14 cellular contexts compared by ENCODE assay signal in genomic region chr12:123260081-123260480, GRCh38.
"Had no signal": no experiment of that assay in that cellular context is flagged by ENCODE, and none has a peak within 500 bp of the region (broad histone marks: within the 10 kb centered on the region; RNA-seq: fewer than 3 reads in every experiment).

No MANE protein-coding gene starts in this region.

- H3K4me1 ChIP-seq: lower lobe of right lung, psoas muscle had no signal

- DNase-seq: activated gamma-delta T cell treated with Interleukin-2 at 50 U/mL for 16 hours; activated T-cell treated with anti-CD3 and anti-CD28 coated beads, Interleukin-2, amount 50 U/mL, for 1 hour; central memory CD4-positive, alpha-beta T cell; cortex of kidney; effector CD8-positive, alpha-beta T cell; erythroblast; left cardiac atrium; lower lobe of right lung; naive B cell; nucleus accumbens; psoas muscle; right lobe of liver; trophoblast cell had no signal

- ATAC-seq: left cardiac atrium; lower lobe of right lung; psoas muscle; right lobe of liver; stimulated activated memory B cell treated with anti-CD40 and anti-IgM and Interleukin-4, amounts not matched to agents 10 μg/mL and 1 μg/mL and 100 μg/mL, for 72 hours had no signal

- H3K27me3 Mint-ChIP-seq: naive B cell; stimulated activated memory B cell treated with anti-CD40 and anti-IgM and Interleukin-4, amounts not matched to agents 10 μg/mL and 1 μg/mL and 100 μg/mL, for 72 hours had no signal

- H3K27ac Mint-ChIP-seq: naive B cell; stimulated activated memory B cell treated with anti-CD40 and anti-IgM and Interleukin-4, amounts not matched to agents 10 μg/mL and 1 μg/mL and 100 μg/mL, for 72 hours had no signal

- H3K27ac ChIP-seq: lower lobe of right lung, psoas muscle, right lobe of liver had no signal

- H3K9me3 Mint-ChIP-seq: naive B cell; stimulated activated memory B cell treated with anti-CD40 and anti-IgM and Interleukin-4, amounts not matched to agents 10 μg/mL and 1 μg/mL and 100 μg/mL, for 72 hours had no signal

- H3K4me3 ChIP-seq: lower lobe of right lung, psoas muscle, right lobe of liver had no signal

- H3K4me1 Mint-ChIP-seq: stimulated activated memory B cell treated with anti-CD40 and anti-IgM and Interleukin-4, amounts not matched to agents 10 μg/mL and 1 μg/mL and 100 μg/mL, for 72 hours had no signal

- H3K27me3 ChIP-seq: right lobe of liver had no signal

- H3K4me3 Mint-ChIP-seq: naive B cell; stimulated activated memory B cell treated with anti-CD40 and anti-IgM and Interleukin-4, amounts not matched to agents 10 μg/mL and 1 μg/mL and 100 μg/mL, for 72 hours had no signal

- H3K9me3 ChIP-seq: lower lobe of right lung, psoas muscle, right lobe of liver had no signal
